Comparison of ENCODE assay signal across 1 cellular context in genomic region chr1:67316180-67316902, GRCh38.
TF ChIP-seq lines count a peak whose summit lies in the region.

No MANE protein-coding gene starts in this region.

TF ChIP-seq in H1, 55 proteins besides CTCF, POLR2A, EP300 and RAD21 (continued from another document):
- TF ChIP-seq BACH1 (IDR thresholded peaks at IDR 0.05; ENCODE audit: low read length): no peak
- TF ChIP-seq SP2 (IDR thresholded peaks at IDR 0.05; ENCODE audit: low read length): no peak
- no peak for TF ChIP-seq POLR2AphosphoS5 (IDR thresholded peaks at IDR 0.05; ENCODE audit: low read depth, low read length)
- no peak for TF ChIP-seq SAP30 (IDR thresholded peaks at IDR 0.05; ENCODE audit: insufficient read depth, insufficient replicate concordance, low read length)
- TF ChIP-seq HDAC2 (IDR thresholded peaks at IDR 0.05; ENCODE audit: borderline replicate concordance in 1 of 2, low read depth in 2 of 2, low read length in 2 of 2): no peak
- TF ChIP-seq NANOG (IDR thresholded peaks at IDR 0.05; ENCODE audit: insufficient read depth, low read depth, low read length, poor library complexity, severe bottlenecking): no peak
- no peak for TF ChIP-seq RBBP5 (IDR thresholded peaks at IDR 0.05; ENCODE audit: borderline replicate concordance, low read depth, low read length)
- no peak for TF ChIP-seq SP1 (IDR thresholded peaks at IDR 0.05; ENCODE audit: low read depth, low read length)
- no peak for TF ChIP-seq CTBP2 (IDR thresholded peaks at IDR 0.05; ENCODE audit: borderline replicate concordance, insufficient read depth, insufficient read length, low read length)
- TF ChIP-seq BCL11A (IDR thresholded peaks at IDR 0.05; ENCODE audit: low read depth in 2 of 2, low read length in 2 of 2): no peak
- TF ChIP-seq MAX (IDR thresholded peaks at IDR 0.05): no peak
- TF ChIP-seq FOSL1 (IDR thresholded peaks at IDR 0.05; ENCODE audit: insufficient read depth, low read depth, low read length): no peak
- TF ChIP-seq POU5F1 (IDR thresholded peaks at IDR 0.05; ENCODE audit: low read depth, low read length): no peak
- TF ChIP-seq CHD1 (IDR thresholded peaks at IDR 0.05; ENCODE audit: low read depth, low read length): no peak
- TF ChIP-seq ZNF274 (IDR thresholded peaks at IDR 0.05; ENCODE audit: borderline replicate concordance, extremely low read depth, low read length): no peak
TF ChIP-seq in H1: peak in this region for 0.
